Comparison of ENCODE assay signal across 10 cellular contexts in genomic region chr14:68797180-68797670, GRCh38. TPM values are rescaled to one million over a fixed set of nuclear protein-coding genes. Genes with fewer than 3 reads are reported as not detected.
DNase-seq lines count a peak whose midpoint lies in the region; ATAC-seq, FAIRE-seq and TF ChIP-seq lines count a peak whose summit lies in the region.
"Had no signal": no experiment of that assay in that cellular context is flagged by ENCODE, and none has a peak within 500 bp of the region (broad histone marks: within the 10 kb centered on the region; RNA-seq: fewer than 3 reads in every experiment).

No MANE protein-coding gene starts in this region.

- H4K20me1 ChIP-seq in GM12878 (ENCODE audit: control insufficient read depth, insufficient read depth) (no peaks in the 10 kb centered on the region), SK-N-SH (ENCODE audit: insufficient read depth) (no peaks in the 10 kb centered on the region)

- TF ChIP-seq POLR2A in GM12878 (IDR thresholded peaks at IDR 0.05; ENCODE audit: low read depth, low read length): no peak

- H3K27me3 ChIP-seq in GM12878 (replicated peaks in 1 of 2; ENCODE audit: control insufficient read depth in 2 of 2, insufficient read depth in 2 of 2, low read length in 1 of 2): no peaks in the 10 kb centered on the region
- H3K27me3 ChIP-seq in SK-N-SH (ENCODE audit: insufficient read depth): no peaks in the 10 kb centered on the region
- H3K27me3 ChIP-seq in SJCRH30: no peaks in the 10 kb centered on the region

- peak overlapping the region; percentile 65 for H3K4me3 Mint-ChIP-seq in activated naive CD4-positive, alpha-beta T cell treated with anti-CD3 and anti-CD28 coated beads, Interleukin-2, amount 50 U/mL, for 24 hours

- H3K9ac ChIP-seq in GM12878 (ENCODE audit: control insufficient read depth, insufficient read depth, low read length): peak overlapping the region; percentile 99; the same call in 1 of the 2 replicates
- no peak overlapping the region for H3K9ac ChIP-seq in SK-N-SH

- H3K27me3 Mint-ChIP-seq in activated naive CD4-positive, alpha-beta T cell treated with anti-CD3 and anti-CD28 coated beads, Interleukin-2, amount 50 U/mL, for 24 hours: no peaks in the 10 kb centered on the region

- H3K4me1 Mint-ChIP-seq in activated naive CD4-positive, alpha-beta T cell treated with anti-CD3 and anti-CD28 coated beads, Interleukin-2, amount 50 U/mL, for 24 hours: peaks cover 57% of the 10 kb centered on the region

- in situ Hi-C loops in GM12878 (cut with MboI): loop anchor here (10.0 kb wide), 1 partner anchor 522 kb away; no protein-coding TSS in a partner anchor

- H3K4me2 ChIP-seq in GM12878 (ENCODE audit: control insufficient read depth, insufficient read depth): peak overlapping the region; percentile 62; the same call in 1 of the 2 replicates
- no peak overlapping the region; the same call in 1 of the 2 replicates for H3K4me2 ChIP-seq in SK-N-SH

- no peaks in the 10 kb centered on the region for H3K9me2 ChIP-seq in SK-N-SH

- FAIRE-seq in GM12878 (lab: Jason Lieb, UNC): no peak
- FAIRE-seq: colon had no signal

- SMC1A ChIA-PET in GM12878 (lab: Charles Lee; ENCODE audit: uncharacterized antibody, unreplicated experiment): interaction anchor here (0.9 to 4.9 kb wide), 5 partner anchors 9 to 551 kb away, joined by 3 to 78 read pairs (median 4); no protein-coding TSS in a partner anchor

- 61% methylated on average over 7 of the region's 7 CpGs for WGBS in GM12878 (ENCODE audit: insufficient coverage, insufficient replicate concordance, low lambda C conversion rate, missing lambda C conversion rate)
- WGBS in urinary bladder: 83% methylated on average over 7 of the region's 7 CpGs
- 92% methylated on average over 7 of the region's 7 CpGs for WGBS in SK-N-SH (ENCODE audit: low lambda C conversion rate)

- 0 out of 4 replicates have a peak, but pooled peaks cover 0 to 2% of the 10 kb centered on the region in 2 experiments for H3K36me3 ChIP-seq in GM12878 (ENCODE audit: control insufficient read depth in 2 of 2, insufficient read depth in 2 of 2, low read length in 1 of 2)
- H3K36me3 ChIP-seq in urinary bladder (ENCODE audit: insufficient read depth): no peaks in the 10 kb centered on the region
- peaks cover 0 to 9% of the 10 kb centered on the region in 2 experiments for H3K36me3 ChIP-seq in SK-N-SH (replicated peaks in 1 of 2; ENCODE audit: control insufficient read depth in 1 of 2, insufficient read depth in 2 of 2, low read length in 1 of 2)
- H3K36me3 ChIP-seq in SJCRH30: no peaks in the 10 kb centered on the region

- peak overlapping the region; percentile 99 for H3K27ac Mint-ChIP-seq in activated naive CD4-positive, alpha-beta T cell treated with anti-CD3 and anti-CD28 coated beads, Interleukin-2, amount 50 U/mL, for 24 hours

- RAD21 ChIA-PET in GM12878 (lab: Charles Lee; ENCODE audit: unreplicated experiment): interaction anchor here (1.2 to 3.8 kb wide), 3 partner anchors 10 to 291 kb away, joined by 3 to 76 read pairs (median 10); no protein-coding TSS in a partner anchor

- H2AFZ ChIP-seq in GM12878 (ENCODE audit: control insufficient read depth, low read depth, low read length) (peak overlapping the region; percentile 1; the same call in 1 of the 2 replicates), SK-N-SH (ENCODE audit: low read depth) (no peak overlapping the region)

- CTCF ChIA-PET in GM12878 (lab: Yijun Ruan, JAX) (interaction anchor here (1.3 to 3.2 kb wide), 3 partner anchors 9 to 28 kb away, joined by 4 to 26 read pairs (median 7); no protein-coding TSS in a partner anchor), SK-N-SH (lab: Yijun Ruan, JAX) (interaction anchor here (1.1 to 3.4 kb wide), 4 partner anchors 20 to 550 kb away, joined by 3 to 22 read pairs (median 6); no protein-coding TSS in a partner anchor)

- TF ChIP-seq CTCF in GM12878 (IDR thresholded peaks at IDR 0.05 in 2 of 3, conservative IDR thresholded peaks at IDR 0.05 in 1 of 3; ENCODE audit: control insufficient read depth in 2 of 3, extremely low read depth in 1 of 3, insufficient read depth in 1 of 3, low read depth in 3 of 3, low read length in 3 of 3) (no peak), SK-N-SH (IDR thresholded peaks at IDR 0.05) (no peak)

- no peak for DNase-seq in activated naive CD4-positive, alpha-beta T cell treated with anti-CD3 and anti-CD28 coated beads, Interleukin-2, amount 50 U/mL, for 16 hours
- DNase-seq in GM12878 (ENCODE audit: low read depth, low spot score): no peak
- DNase-seq in mesenteric fat pad (ENCODE audit: low spot score): peak; percentile 85
- DNase-seq in SK-N-SH: no peak
- DNase-seq in SJCRH30: no peak
- DNase-seq in middle frontal gyrus (ENCODE audit: extremely low spot score, low spot score): no peak

- no TSS peak for BruUV-seq in GM12878 (replicated peaks; lab: Mats Ljungman, UMichigan)

- peaks cover 18% of the 10 kb centered on the region for H3K4me1 ChIP-seq in GM12878 (ENCODE audit: control insufficient read depth, insufficient read depth, low read length)
- H3K4me1 ChIP-seq in urinary bladder (ENCODE audit: insufficient read depth): no peaks in the 10 kb centered on the region
- peaks cover 6 to 15% of the 10 kb centered on the region in 2 experiments; a peak in 3 of 4 replicates for H3K4me1 ChIP-seq in SK-N-SH (ENCODE audit: control insufficient read depth in 1 of 2, insufficient read depth in 2 of 2, low read depth in 1 of 2, low read length in 1 of 2)
- H3K4me1 ChIP-seq in SJCRH30: peaks cover 8% of the 10 kb centered on the region; the same call in 1 of the 2 replicates

- H3K9me3 ChIP-seq in GM12878 (replicated peaks; ENCODE audit: control insufficient read depth, insufficient read depth, low read length) (peaks cover 8% of the 10 kb centered on the region), SK-N-SH (0 out of 2 replicates have a peak, but pooled peaks cover 11% of the 10 kb centered on the region), SJCRH30 (replicated peaks) (peaks cover 14% of the 10 kb centered on the region)

- TF ChIP-seq EP300 in GM12878 (IDR thresholded peaks at IDR 0.05; ENCODE audit: borderline replicate concordance in 1 of 2, control insufficient read depth in 1 of 2, low read depth in 2 of 2, low read length in 2 of 2) (no peak), SK-N-SH (IDR thresholded peaks at IDR 0.05; ENCODE audit: borderline replicate concordance in 1 of 2, low read depth in 1 of 2, low read length in 1 of 2) (no peak)

- H3K9me3 Mint-ChIP-seq in activated naive CD4-positive, alpha-beta T cell treated with anti-CD3 and anti-CD28 coated beads, Interleukin-2, amount 50 U/mL, for 24 hours: peaks cover 8% of the 10 kb centered on the region

- H3F3A ChIP-seq in SK-N-SH (replicated peaks; ENCODE audit: insufficient read depth): peaks cover 49% of the 10 kb centered on the region

- TF ChIP-seq RAD21 in GM12878 (IDR thresholded peaks at IDR 0.05; ENCODE audit: insufficient read depth, low read depth, low read length) (no peak), SK-N-SH (IDR thresholded peaks at IDR 0.05; ENCODE audit: low read length) (no peak)

- intact Hi-C loops in GM12878 (cut with micrococcal nuclease; ENCODE audit: unreplicated experiment): no loop called here

- H3K4me3 ChIP-seq in GM12878: no peak overlapping the region
- no peak overlapping the region for H3K4me3 ChIP-seq in urinary bladder (ENCODE audit: low read depth, low read length)
- no peak overlapping the region for H3K4me3 ChIP-seq in SK-N-SH (ENCODE audit: low read depth in 2 of 2, low read length in 1 of 2)
- no peak overlapping the region for H3K4me3 ChIP-seq in SJCRH30
- H3K4me3 ChIP-seq: SK-N-MC had no signal

- H3K79me2 ChIP-seq in GM12878 (ENCODE audit: control insufficient read depth, insufficient read depth, low read length) (peaks cover 36% of the 10 kb centered on the region), SK-N-SH (ENCODE audit: insufficient read depth) (peaks cover 7% of the 10 kb centered on the region)

- POLR2A ChIA-PET in GM12878 (lab: Charles Lee): interaction anchor here (2.8 to 3.8 kb wide), 2 partner anchors 10 to 17 kb away, joined by 17 to 45 read pairs; no protein-coding TSS in a partner anchor
- POLR2A ChIA-PET in SK-N-SH (lab: Yijun Ruan, JAX): no interaction called here

- no peak for ATAC-seq in GM12878

- H3K27ac ChIP-seq in GM12878 (ENCODE audit: control insufficient read depth, insufficient read depth) (peak overlapping the region; percentile 100), urinary bladder (ENCODE audit: low read depth) (peak overlapping the region; percentile 100), SK-N-SH (ENCODE audit: low read depth in 2 of 2, low read length in 1 of 2) (peak overlapping the region in 1 of 2 experiments; percentile 99; a peak in 2 of 4 replicates), SJCRH30 (no peak overlapping the region)

- H3K36me3 Mint-ChIP-seq in activated naive CD4-positive, alpha-beta T cell treated with anti-CD3 and anti-CD28 coated beads, Interleukin-2, amount 50 U/mL, for 24 hours: peaks cover 8% of the 10 kb centered on the region

TF ChIP-seq in GM12878, 131 proteins besides CTCF, POLR2A, EP300 and RAD21 (continues in another document):
- TF ChIP-seq ZNF207 (IDR thresholded peaks at IDR 0.05; ENCODE audit: borderline replicate concordance): no peak

RNA-seq across cellular contexts. Expression of gene ZFP36L1, which starts 4.4 kb away (rescaled TPM):
- total RNA-seq in GM12878 (2013; cell fraction: nucleolus; rRNA removed): 120 and 134 TPM in 2 replicates
- total RNA-seq in GM12878 (2014; rRNA removed) (27.9 and 31.3 TPM in 2 replicates), GM12878 (2014; rRNA removed; fragmentation: Illumina TruSeq; extraction: Trizol) (27.0 and 28.3 TPM in 2 replicates), GM12878 (2021) (166 and 184 TPM in 2 replicates), mesenteric fat pad (477 TPM), urinary bladder (82.2 TPM)
- 21.7 TPM for polyA plus RNA-seq in GM12878 (2011; ENCODE audit: low read depth)
- polyA plus RNA-seq in GM12878 (2011; rRNA removed) (47.4 and 53.5 TPM in 2 replicates), GM12878 (2014; fragmentation: Illumina TruSeq; extraction: Trizol) (69.3 and 78.7 TPM in 2 replicates), GM12878 (2014; fragmentation: Nextera tagmentation; extraction: Ambion mirVana) (10 to 100 TPM; 22.0 to 22.6 TPM), GM12878 (2014; rRNA removed) (96.1 and 121 TPM in 2 replicates), GM12878 (2016; fragmentation: Nextera tagmentation; extraction: Ambion mirVana) (100 to 1,000 TPM; 119 to 138 TPM), urinary bladder (653 TPM), SK-N-SH (2012; rRNA removed) (8.8 and 16.5 TPM in 2 replicates)
- polyA plus RNA-seq in GM12878 (2011; cell fraction: cytosol; rRNA removed): 143 and 162 TPM in 2 replicates
- 173 and 272 TPM in 2 replicates for polyA plus RNA-seq in GM12878 (2011; cell fraction: nucleus; rRNA removed)
- 67.3 and 98.4 TPM in 2 replicates for polyA plus RNA-seq in GM12878 (2012)
- 29.0 and 48.5 TPM in 2 replicates for polyA minus RNA-seq in GM12878 (2011; rRNA and poly(A)+ RNA removed)
- polyA minus RNA-seq in GM12878 (2011; cell fraction: cytosol; rRNA and poly(A)+ RNA removed): 183 and 200 TPM in 2 replicates
- 63.3 and 109 TPM in 2 replicates for polyA minus RNA-seq in GM12878 (2011; cell fraction: nucleus; rRNA and poly(A)+ RNA removed)
- 8.1 and 13.9 TPM in 2 replicates for polyA plus RNA-seq in SK-N-SH (2012; cell fraction: cytosol; rRNA removed)
- polyA plus RNA-seq in SK-N-SH (2012; cell fraction: nucleus; rRNA removed): 27.3 and 37.3 TPM in 2 replicates
- 67.4 and 70.3 TPM in 2 replicates for total RNA-seq in SJCRH30 (2014; rRNA removed; shearing (Covaris generic))
